Comparison of ENCODE assay signal across 8 cellular contexts in genomic region chr19:55418185-55418584, GRCh38. TPM values are rescaled to one million over a fixed set of nuclear protein-coding genes. Genes with fewer than 3 reads are reported as not detected.
A peak's percentile ranks its signal among the peaks of the same experiment; 100 is the strongest.
DNase-seq lines count a peak whose midpoint lies in the region; ATAC-seq and TF ChIP-seq lines count a peak whose summit lies in the region.

No MANE protein-coding gene starts in this region.

- H3K27ac ChIP-seq in AG04450 (ENCODE audit: low read depth, low read length) (no peak overlapping the region), dorsolateral prefrontal cortex (peak overlapping the region in 37 of 59 donors; percentile 1 to 100 (median 85))

- H3K27ac Mint-ChIP-seq in memory B cell = no peak overlapping the region

- no peaks in the 10 kb centered on the region for H3K36me3 Mint-ChIP-seq in memory B cell

- H3K4me3 ChIP-seq in AG04450 (ENCODE audit: low read depth, low read length) = no peak overlapping the region
- H3K4me3 ChIP-seq in GM12875 (ENCODE audit: low read depth, low read length) = no peak overlapping the region
- no peak overlapping the region for H3K4me3 ChIP-seq in dorsolateral prefrontal cortex

- CTCF ChIA-PET in AG04450 (lab: Charles Lee) = interaction anchor here (0.5 to 3.6 kb wide), 17 partner anchors 9 to 940 kb away, joined by 3 to 62 read pairs (median 8); partner anchors contain the start of genes PPP6R1 and ZNF865

- no peak overlapping the region for H3K4me3 Mint-ChIP-seq in memory B cell

- peaks cover 6% of the 10 kb centered on the region; the same call in 1 of the 2 replicates for H3K9me3 ChIP-seq in AG04450 (ENCODE audit: control insufficient read depth, insufficient read depth, low read length)

- H3K27me3 ChIP-seq in AG04450 (ENCODE audit: control insufficient read depth, insufficient read depth, low read length) (peaks cover 5% of the 10 kb centered on the region), dorsolateral prefrontal cortex (peaks cover 0 to 3% (median 0%) of the 10 kb centered on the region in 45 donors)

- intact Hi-C loops in dorsolateral prefrontal cortex (cut with DNase I) = loop anchor here (5.0 to 10.0 kb wide), 3 partner anchors 34 to 276 kb away; partner anchors contain the start of gene TNNT1 (in 1 of the 2)

- POLR2A ChIA-PET in AG04450 (lab: Yijun Ruan, JAX) = interaction anchor here (1.8 to 2.3 kb wide), 2 partner anchors 11 to 86 kb away, joined by 3 to 11 read pairs; partner anchors contain the start of gene UBE2S

- H3K4me1 Mint-ChIP-seq in memory B cell = no peaks in the 10 kb centered on the region

- H3K9me3 Mint-ChIP-seq in memory B cell = no peaks in the 10 kb centered on the region

- peak; percentile 73 for DNase-seq in AG04450 (ENCODE audit: low read depth, low spot score)
- peak; percentile 66 for DNase-seq in NCI-H2196 (lab: John Stamatoyannopoulos, UW; ENCODE audit: unreplicated experiment)
- DNase-seq in activated CD4-positive, alpha-beta T cell treated with anti-CD3 and anti-CD28 coated beads for 48 hours = peak; percentile 63
- peak in 7 of 10 donors; percentile 29 to 73 (median 58) for DNase-seq in dorsolateral prefrontal cortex
- DNase-seq in memory B cell (ENCODE audit: low spot score in 2 of 2) = peak; percentile 37 to 43
- DNase-seq in stromal cell of bone marrow (ENCODE audit: low read depth) = peak; percentile 78

- TF ChIP-seq CTCF in AG04450 (IDR thresholded peaks at IDR 0.05; ENCODE audit: low read depth, low read length) (peak; percentile 82), GM12875 (IDR thresholded peaks at IDR 0.05; ENCODE audit: borderline replicate concordance, insufficient read depth, low read depth, low read length) (peak; percentile 57), dorsolateral prefrontal cortex (IDR thresholded peaks at IDR 0.05 in 54 of 56, conservative IDR thresholded peaks at IDR 0.05 in 2 of 56; ENCODE audit: low read depth in 1 of 56, partially characterized antibody in 56 of 56) (peak; percentile 32 to 87 (median 73))

- peak; percentile 78 for ATAC-seq in memory B cell (ENCODE audit: low read depth)
- ATAC-seq in HG03457 (IDR thresholded peaks at IDR 0.05; ENCODE audit: unreplicated experiment) = no peak

- peaks cover 5% of the 10 kb centered on the region for H3K27me3 Mint-ChIP-seq in memory B cell

RNA-seq across cellular contexts. Expression of gene UBE2S, which starts 10.6 kb away (rescaled TPM):
- 28.9 and 39.0 TPM in 2 replicates for polyA plus RNA-seq in AG04450 (2011; rRNA removed)
- polyA minus RNA-seq in AG04450 (2011; rRNA and poly(A)+ RNA removed) = 34.5 and 41.0 TPM in 2 replicates
- 10 to 100 TPM; 22.0 to 70.5 (median 39.8) TPM for total RNA-seq in dorsolateral prefrontal cortex

RNA-seq across cellular contexts. Expression of gene SHISA7, which starts 24.9 kb away (rescaled TPM):
- polyA plus RNA-seq in AG04450 (2011; rRNA removed) = 0.01 TPM in 1 of 2 replicates, not detected in the other
- polyA minus RNA-seq in AG04450 (2011; rRNA and poly(A)+ RNA removed) = 0.04 and 0.18 TPM in 2 replicates
- total RNA-seq in dorsolateral prefrontal cortex = 10 to 100 TPM; 24.3 to 47.1 (median 34.5) TPM

RNA-seq across cellular contexts. Expression of gene RPL28, which starts 32.5 kb away (rescaled TPM):
- 325 and 535 TPM in 2 replicates for polyA plus RNA-seq in AG04450 (2011; rRNA removed)
- polyA minus RNA-seq in AG04450 (2011; rRNA and poly(A)+ RNA removed) = 998 and 1,283 TPM in 2 replicates
- total RNA-seq in dorsolateral prefrontal cortex = 100 to 1,000 TPM; 315 to 923 (median 541) TPM

RNA-seq across cellular contexts. Expression of gene TMEM238, which starts 34.1 kb away (rescaled TPM):
- not detected in 2 replicates for polyA plus RNA-seq in AG04450 (2011; rRNA removed)
- polyA minus RNA-seq in AG04450 (2011; rRNA and poly(A)+ RNA removed) = not detected in 2 replicates
- total RNA-seq in dorsolateral prefrontal cortex = 1 to 10 TPM in 72 of 120 experiments, under 1 TPM in 39, not detected in 9; 0.39 to 3.3 (median 1.2) TPM

RNA-seq across cellular contexts. Expression of gene TMEM190, which starts 41.6 kb away (rescaled TPM):
- 0.32 and 0.50 TPM in 2 replicates for polyA plus RNA-seq in AG04450 (2011; rRNA removed)
- polyA minus RNA-seq in AG04450 (2011; rRNA and poly(A)+ RNA removed) = not detected in 2 replicates
- not detected for total RNA-seq in dorsolateral prefrontal cortex
